8 cellular contexts compared by ENCODE assay signal in genomic region chr4:145679991-145680455, GRCh38. TPM values are rescaled to one million over a fixed set of nuclear protein-coding genes. Genes with fewer than 3 reads are reported as not detected.
DNase-seq lines count a peak whose midpoint lies in the region; ATAC-seq, FAIRE-seq and TF ChIP-seq lines count a peak whose summit lies in the region.

TSS of gene C4orf51 (plus strand) at chr4:145680146. CDS start at chr4:145680204, 58 bp downstream.

- H3K79me1 ChIP-seq in H1 (ENCODE audit: low read depth, low read length), result no peaks in the 10 kb centered on the region

- no peak for TF ChIP-seq RAD21 in H1 (IDR thresholded peaks at IDR 0.05 in 1 of 2, conservative IDR thresholded peaks at IDR 0.05 in 1 of 2; ENCODE audit: low read depth in 2 of 2, low read length in 2 of 2)

- no peak within 1 kb of the TSS for H3K23ac ChIP-seq in H1 (ENCODE audit: insufficient read length)

- WGBS in H1 (ENCODE audit: extremely low coverage in 1 of 2, insufficient coverage in 1 of 2, insufficient read length in 1 of 2, insufficient replicate concordance in 2 of 2, low coverage in 1 of 2, low lambda C conversion rate in 2 of 2, missing lambda C conversion rate in 1 of 2), 2 experiments, result 94% methylated on average over 6 of the region's 6 CpGs; no CpG with 5 or more reads in 1 of the 2 experiments

- ATAC-seq in mucosa of descending colon (peak; percentile 92), HG02763 (IDR thresholded peaks at IDR 0.05; ENCODE audit: unreplicated experiment) (no peak), GM21360 (IDR thresholded peaks at IDR 0.05; ENCODE audit: unreplicated experiment) (no peak)

- no peak within 1 kb of the TSS for H2BK5ac ChIP-seq in H1 (ENCODE audit: low read depth, low read length)

- no peak within 1 kb of the TSS for H3K9ac ChIP-seq in H1 (replicated peaks in 1 of 4; ENCODE audit: extremely low read depth in 1 of 4, low read depth in 3 of 4, low read length in 3 of 4)

- H3K56ac ChIP-seq in H1 (replicated peaks; ENCODE audit: insufficient read length, low read depth, low read length), result no peak within 1 kb of the TSS

- H4K20me1 ChIP-seq in H1 (replicated peaks in 1 of 2; ENCODE audit: control insufficient read depth in 1 of 2, insufficient read depth in 2 of 2, low read length in 2 of 2), result no peaks in the 10 kb centered on the region

- no peak within 1 kb of the TSS for H4K8ac ChIP-seq in H1 (ENCODE audit: extremely low read depth, insufficient read depth, low read length)

- H3K4me2 ChIP-seq in H1 (ENCODE audit: insufficient read depth in 1 of 2, low read depth in 2 of 2, low read length in 2 of 2), result no peak within 1 kb of the TSS

- DNase-seq in AG10803 (ENCODE audit: low read depth) (peak; percentile 69), NCI-H146 treated with DMSO at 0.1 percent for 48 hours (lab: John Stamatoyannopoulos, UW; ENCODE audit: unreplicated experiment) (peak; percentile 57), H1 (ENCODE audit: low read depth in 1 of 2, low spot score in 2 of 2) (no peak), mucosa of descending colon (peak in 1 of 3 donors; percentile 12), NCI-H82 treated with DMSO at 0.1 percent for 48 hours (lab: John Stamatoyannopoulos, UW; ENCODE audit: unreplicated experiment) (no peak)
- no peak for DNase-seq in activated CD4-positive, alpha-beta T cell treated with anti-CD3 and anti-CD28 coated beads for 4 hours

- no peak within 1 kb of the TSS for H2BK15ac ChIP-seq in H1 (ENCODE audit: low read length)

- H3K36me3 ChIP-seq in H1 (ENCODE audit: control insufficient read depth in 2 of 4, insufficient read depth in 4 of 4, low read length in 3 of 4) (no peaks in the 10 kb centered on the region), mucosa of descending colon (ENCODE audit: low read depth) (no peaks in the 10 kb centered on the region)

- H3K23me2 ChIP-seq in H1 (ENCODE audit: low read depth, low read length), result no peaks in the 10 kb centered on the region

- H4K5ac ChIP-seq in H1 (ENCODE audit: insufficient read length, low read depth, low read length), result no peak within 1 kb of the TSS

- POLR2A ChIA-PET in H1 (lab: Charles Lee; ENCODE audit: partially characterized antibody), result no interaction called here

- H3K9me3 ChIP-seq in H1 (ENCODE audit: insufficient read depth in 2 of 2, low read depth in 1 of 2, low read length in 1 of 2), result no peaks in the 10 kb centered on the region
- H3K9me3 ChIP-seq in mucosa of descending colon, result peaks cover 3% of the 10 kb centered on the region

- H3K4me1 ChIP-seq in H1 (replicated peaks in 1 of 4; ENCODE audit: control insufficient read depth in 3 of 4, insufficient read depth in 4 of 4, low read length in 3 of 4) (no peaks in the 10 kb centered on the region), mucosa of descending colon (ENCODE audit: low read depth) (no peaks in the 10 kb centered on the region)

- no peak within 1 kb of the TSS for H3K18ac ChIP-seq in H1 (ENCODE audit: extremely low read depth, low read length)

- H4K91ac ChIP-seq in H1 (replicated peaks; ENCODE audit: insufficient read length, low read length), result no peak within 1 kb of the TSS

- intact Hi-C loops in mucosa of descending colon (cut with DNase I, micrococcal nuclease), result no loop called here

- H3K14ac ChIP-seq in H1 (ENCODE audit: insufficient read length), result no peak within 1 kb of the TSS

- no peak within 1 kb of the TSS for H3K27ac ChIP-seq in H1 (ENCODE audit: low read depth, low read length)

- H2AK5ac ChIP-seq in H1 (ENCODE audit: low read depth, low read length), result no peak within 1 kb of the TSS

- TF ChIP-seq POLR2A in H1 (IDR thresholded peaks at IDR 0.05; ENCODE audit: control extremely low read depth in 1 of 2, low read depth in 2 of 2, low read length in 2 of 2), result no peak

- 0 out of 2 replicates have a peak within 1 kb of the TSS, but pooled peaks have one; percentile 18 for H2BK12ac ChIP-seq in H1 (ENCODE audit: low read depth, low read length)

- no peak within 1 kb of the TSS for H3K4ac ChIP-seq in H1 (replicated peaks; ENCODE audit: insufficient read length, low read depth, low read length)

- H3K4me3 ChIP-seq in AG10803 (ENCODE audit: low read length) (no peak within 1 kb of the TSS), H1 (ENCODE audit: extremely low read depth in 1 of 4, insufficient read depth in 2 of 4, low read depth in 3 of 4, low read length in 4 of 4) (no peak within 1 kb of the TSS), mucosa of descending colon (no peak within 1 kb of the TSS)

- no peaks in the 10 kb centered on the region for H3K79me2 ChIP-seq in H1 (ENCODE audit: control insufficient read depth in 1 of 2, insufficient read depth in 2 of 2, low read length in 2 of 2)

- no peak for FAIRE-seq in H1 (lab: Jason Lieb, UNC)

- H2AFZ ChIP-seq in H1 (ENCODE audit: low read length), result no peak within 1 kb of the TSS

- no peak for TF ChIP-seq EP300 in H1 (IDR thresholded peaks at IDR 0.05; ENCODE audit: borderline replicate concordance in 1 of 2, low read depth in 2 of 2, low read length in 2 of 2)

- no peak within 1 kb of the TSS for H2BK20ac ChIP-seq in H1 (ENCODE audit: low read length)

- TF ChIP-seq CTCF in AG10803 (conservative IDR thresholded peaks at IDR 0.05; ENCODE audit: low read length), result no peak
- no peak for TF ChIP-seq CTCF in H1 (IDR thresholded peaks at IDR 0.05; ENCODE audit: control extremely low read depth in 1 of 3, insufficient read depth in 1 of 3, low read depth in 1 of 3, low read length in 3 of 3)
- no peak for TF ChIP-seq CTCF in mucosa of descending colon (IDR thresholded peaks at IDR 0.05)

- no peaks in the 10 kb centered on the region for H3K27me3 ChIP-seq in H1 (replicated peaks in 1 of 4; ENCODE audit: control insufficient read depth in 3 of 4, extremely low read depth in 1 of 4, insufficient read depth in 3 of 4, low read length in 3 of 4)

- no peak within 1 kb of the TSS for H2BK120ac ChIP-seq in H1 (replicated peaks; ENCODE audit: low read depth, low read length)

- CTCF ChIA-PET in H1 (lab: Charles Lee; ENCODE audit: partially characterized antibody), result no interaction called here

TF ChIP-seq in H1, 55 proteins besides CTCF, POLR2A, EP300 and RAD21 (continues in another document):
- no peak for TF ChIP-seq RFX5 (IDR thresholded peaks at IDR 0.05; ENCODE audit: borderline replicate concordance, low read depth, low read length)
- no peak for TF ChIP-seq CBX8 (IDR thresholded peaks at IDR 0.05; ENCODE audit: borderline replicate concordance, low read depth, low read length)
- no peak for TF ChIP-seq BRCA1 (IDR thresholded peaks at IDR 0.05; ENCODE audit: low read depth, low read length)
- TF ChIP-seq SP1 (IDR thresholded peaks at IDR 0.05; ENCODE audit: low read depth, low read length), result no peak
- no peak for TF ChIP-seq KDM5A (IDR thresholded peaks at IDR 0.05; ENCODE audit: low read length)
- TF ChIP-seq TCF12 (IDR thresholded peaks at IDR 0.05; ENCODE audit: low read depth, low read length), result no peak
- no peak for TF ChIP-seq SP2 (IDR thresholded peaks at IDR 0.05; ENCODE audit: low read length)
- TF ChIP-seq GTF2F1 (IDR thresholded peaks at IDR 0.05; ENCODE audit: borderline replicate concordance, low read depth, low read length), result no peak
- TF ChIP-seq ATF3 (IDR thresholded peaks at IDR 0.05; ENCODE audit: insufficient read depth, low read depth, low read length), result no peak
- TF ChIP-seq MAFK (IDR thresholded peaks at IDR 0.05; ENCODE audit: low read depth, low read length), result no peak
- no peak for TF ChIP-seq RBBP5 (IDR thresholded peaks at IDR 0.05; ENCODE audit: borderline replicate concordance, low read depth, low read length)
- no peak for TF ChIP-seq CREB1 (IDR thresholded peaks at IDR 0.05)
- no peak for TF ChIP-seq TBP (IDR thresholded peaks at IDR 0.05; ENCODE audit: low read depth, low read length)

RNA-seq across cellular contexts. Expression of gene C4orf51, which starts in this region (rescaled TPM):
- total RNA-seq in H1 (2021; fragmentation: NEBNext Ultra II Directional; extraction: Animal tissue kit (Norgen Biotek cat#: 25700)), result 0.54 TPM in 1 of 2 replicates, not detected in the other
- polyA plus RNA-seq in H1 (2011; rRNA removed), result not detected in 2 replicates
- not detected for polyA plus RNA-seq in H1 (2011; cell fraction: cytosol; rRNA removed)
- polyA plus RNA-seq in H1 (2011; cell fraction: nucleus; rRNA removed), result 0.13 TPM
- not detected in 4 replicates for polyA plus RNA-seq in H1 (2012, experiment 1 of 2)
- polyA plus RNA-seq in H1 (2012, experiment 2 of 2), result not detected
- 0.53 TPM for polyA plus RNA-seq in H1 (2013, experiment 1 of 2)
- polyA plus RNA-seq in H1 (2013, experiment 2 of 2), result 0.50 TPM
- not detected in 2 replicates for polyA minus RNA-seq in H1 (2011; rRNA and poly(A)+ RNA removed)
- not detected for polyA minus RNA-seq in H1 (2011; cell fraction: cytosol; rRNA and poly(A)+ RNA removed)
- not detected for polyA minus RNA-seq in H1 (2011; cell fraction: nucleus; rRNA and poly(A)+ RNA removed)
- not detected for total RNA-seq in mucosa of descending colon

Comparison
In these comparisons a context has a peak if more than half of its experiments do, and no peak if none do; other contexts are left out.
1. Peak in ATAC-seq in mucosa of descending colon; RNA of the gene not detected or under 1 TPM.
2. DNase-seq: peak in AG10803 (single experiment) and NCI-H146 treated with DMSO at 0.1 percent for 48 hours (single experiment); none in H1 (0 of 2), activated CD4-positive, alpha-beta T cell treated with anti-CD3 and anti-CD28 coated beads for 4 hours (0 of 2) and NCI-H82 treated with DMSO at 0.1 percent for 48 hours (single experiment).